In the genomic region with DNA sequence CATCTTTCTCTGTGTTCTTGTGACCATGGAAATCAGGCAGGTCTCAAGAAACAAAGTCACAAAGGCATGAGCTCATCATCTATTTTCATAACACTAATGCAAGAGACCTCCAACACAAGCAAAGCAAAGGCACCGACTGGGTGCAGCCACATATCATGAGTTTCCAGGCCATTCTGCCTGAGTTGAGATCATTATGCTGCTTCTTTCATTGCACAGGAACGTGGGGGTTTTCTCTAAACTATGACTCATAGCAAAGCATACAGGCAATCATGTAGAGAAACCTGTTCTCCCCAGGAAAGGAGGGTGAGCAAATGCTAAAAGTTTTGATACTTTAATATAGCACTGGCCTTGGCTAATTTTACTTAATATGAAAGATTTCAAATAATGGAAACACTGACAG, we compare ENCODE assay signal across 1 cellular context.
TF ChIP-seq lines count a peak whose summit lies in the region.

No MANE protein-coding gene starts in this region.

TF ChIP-seq in GM12878, 131 proteins besides CTCF, POLR2A, EP300 and RAD21:
- TF ChIP-seq, protein P1, sequence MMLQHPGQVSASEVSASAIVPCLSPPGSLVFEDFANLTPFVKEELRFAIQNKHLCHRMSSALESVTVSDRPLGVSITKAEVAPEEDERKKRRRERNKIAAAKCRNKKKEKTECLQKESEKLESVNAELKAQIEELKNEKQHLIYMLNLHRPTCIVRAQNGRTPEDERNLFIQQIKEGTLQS (IDR thresholded peaks at IDR 0.05; ENCODE audit: borderline replicate concordance, extremely low read depth, low read depth, low read length), result no peak
- 0 out of 2 replicates have a peak, but pooled peaks have one; percentile 40 for TF ChIP-seq ATF7 (IDR thresholded peaks at IDR 0.05; ENCODE audit: low read depth)
